ENCODE assay signal across 2 cellular contexts in genomic region chr1:170068923-170069322, GRCh38.
TF ChIP-seq lines count a peak whose summit lies in the region.

No MANE protein-coding gene starts in this region.

TF ChIP-seq in liver, 16 proteins besides CTCF, POLR2A, EP300 and RAD21:
- no peak for TF ChIP-seq ATF3 (IDR thresholded peaks at IDR 0.05)
- no peak for TF ChIP-seq FOXA2 (IDR thresholded peaks at IDR 0.05)
- TF ChIP-seq JUND (IDR thresholded peaks at IDR 0.05): no peak
- no peak for TF ChIP-seq HNF4A (conservative IDR thresholded peaks at IDR 0.05)
- no peak for TF ChIP-seq GABPA (IDR thresholded peaks at IDR 0.05 in 1 of 2, conservative IDR thresholded peaks at IDR 0.05 in 1 of 2)
- no peak for TF ChIP-seq MAX (IDR thresholded peaks at IDR 0.05)
- TF ChIP-seq SP1 (IDR thresholded peaks at IDR 0.05): no peak
- no peak for TF ChIP-seq HNF4G (IDR thresholded peaks at IDR 0.05)
- no peak for TF ChIP-seq FOXA1 (IDR thresholded peaks at IDR 0.05)
- TF ChIP-seq TAF1 (conservative IDR thresholded peaks at IDR 0.05): no peak
- no peak for TF ChIP-seq NR2F2 (IDR thresholded peaks at IDR 0.05)
- TF ChIP-seq ZBTB33 (IDR thresholded peaks at IDR 0.05): no peak
- no peak for TF ChIP-seq RXRA (IDR thresholded peaks at IDR 0.05)
- no peak for TF ChIP-seq YY1 (IDR thresholded peaks at IDR 0.05)
- no peak for TF ChIP-seq EGR1 (IDR thresholded peaks at IDR 0.05; ENCODE audit: low read depth in 2 of 2)
- TF ChIP-seq REST (IDR thresholded peaks at IDR 0.05): no peak

TF ChIP-seq in HepG2, 621 proteins besides CTCF, POLR2A, EP300 and RAD21 (continued from another document):
- TF ChIP-seq TFDP2 (CRISPR knock-in tag; IDR thresholded peaks at IDR 0.05) (no peak), NONO (IDR thresholded peaks at IDR 0.05) (no peak), NONO (CRISPR knock-in tag; conservative IDR thresholded peaks at IDR 0.05) (no peak), ZNF770 (CRISPR knock-in tag; IDR thresholded peaks at IDR 0.05) (no peak), ZNF713 (CRISPR knock-in tag; IDR thresholded peaks at IDR 0.05) (no peak), ZNF564 (CRISPR knock-in tag; IDR thresholded peaks at IDR 0.05) (no peak), PHF8 (CRISPR knock-in tag; IDR thresholded peaks at IDR 0.05) (no peak), MXD1 (CRISPR knock-in tag; IDR thresholded peaks at IDR 0.05) (no peak), ZNF263 (CRISPR knock-in tag; IDR thresholded peaks at IDR 0.05) (no peak)
